ENCODE assay signal across 8 cellular contexts in the genomic region with DNA sequence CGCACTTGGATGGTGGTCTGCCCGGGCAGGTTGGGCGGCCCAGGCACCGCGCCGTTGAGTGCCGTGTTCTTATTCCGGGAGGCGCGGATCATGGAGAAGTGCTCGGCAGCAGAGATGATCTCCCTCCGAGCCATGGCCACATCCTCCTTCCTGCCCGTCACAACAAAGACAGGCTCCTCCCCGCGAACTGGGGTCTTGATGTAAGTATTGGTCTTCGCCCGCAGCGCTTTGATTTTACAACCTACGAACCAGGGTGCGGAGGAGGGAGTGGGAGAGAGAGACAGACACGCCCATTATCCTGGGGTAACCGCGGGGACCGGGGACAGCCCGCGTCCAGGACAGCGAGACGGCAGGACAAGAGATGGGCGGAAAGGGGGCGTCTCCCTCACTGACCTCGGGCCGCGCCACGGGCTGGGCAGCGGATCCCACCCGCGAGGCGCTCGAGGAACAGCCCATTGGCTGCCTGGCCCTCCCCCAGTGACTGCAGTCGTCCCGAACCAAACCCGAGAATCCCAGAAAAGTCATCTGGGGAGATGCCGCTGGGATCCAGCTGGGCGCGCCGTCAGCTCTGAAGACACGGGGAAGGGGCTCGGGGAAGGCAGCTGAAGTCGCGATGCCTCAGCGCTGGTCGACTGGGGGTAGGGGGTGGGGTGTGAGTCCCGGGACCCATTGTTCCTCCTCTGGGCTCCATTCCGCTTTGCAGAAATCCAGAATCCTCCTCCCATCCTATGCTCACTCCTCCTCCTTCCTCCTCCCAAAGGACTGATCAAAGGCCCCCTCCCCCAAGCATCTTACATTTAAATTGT. TPM values are rescaled to one million over a fixed set of nuclear protein-coding genes. Genes with fewer than 3 reads are reported as not detected.
DNase-seq lines count a peak whose midpoint lies in the region; ATAC-seq and TF ChIP-seq lines count a peak whose summit lies in the region.

No MANE protein-coding gene starts in this region.

- TF ChIP-seq CTCF in cardiac muscle cell (IDR thresholded peaks at IDR 0.05; ENCODE audit: low read depth, low read length) = no peak
- no peak for TF ChIP-seq CTCF in parathyroid adenoma (IDR thresholded peaks at IDR 0.05)

- H3K79me2 ChIP-seq in parathyroid adenoma = no peaks in the 10 kb centered on the region

- no peak overlapping the region for H3K9ac ChIP-seq in parathyroid adenoma

- DNase-seq in activated gamma-delta T cell treated with Interleukin-2 at 50 U/mL for 16 hours (peak; percentile 29), activated gamma-delta T cell (lab: John Stamatoyannopoulos, UW) (no peak), OCI-M1 (lab: John Stamatoyannopoulos, UW) (peak; percentile 77), cardiac muscle cell (ENCODE audit: low read depth in 1 of 2, low spot score in 1 of 2) (peak; percentile 47 to 68), GF-D8 (lab: John Stamatoyannopoulos, UW) (no peak)
- peak; percentile 23 for DNase-seq in activated naive CD8-positive, alpha-beta T cell treated with anti-CD3 and anti-CD28 coated beads, Interleukin-2, amount 50 U/mL, for 24 hours

- H3K4me2 ChIP-seq in parathyroid adenoma (ENCODE audit: low read length) = peak overlapping the region; percentile 78

- H3K27me3 ChIP-seq in cardiac muscle cell = peaks cover 53% of the 10 kb centered on the region
- no peaks in the 10 kb centered on the region for H3K27me3 ChIP-seq in parathyroid adenoma (ENCODE audit: control insufficient read depth, insufficient read depth, low read length)

- H3K4me3 Mint-ChIP-seq in activated naive CD8-positive, alpha-beta T cell treated with anti-CD3 and anti-CD28 coated beads, Interleukin-2, amount 50 U/mL, for 24 hours = peak overlapping the region; percentile 78

- H3K9me3 ChIP-seq in cardiac muscle cell (ENCODE audit: low read depth) (no peaks in the 10 kb centered on the region), parathyroid adenoma (ENCODE audit: control insufficient read depth, low read length) (no peaks in the 10 kb centered on the region)

- H3K4me1 ChIP-seq in cardiac muscle cell (ENCODE audit: low read depth) (peaks cover 9% of the 10 kb centered on the region), parathyroid adenoma (no peaks in the 10 kb centered on the region)

- H3K4me1 Mint-ChIP-seq in activated naive CD8-positive, alpha-beta T cell treated with anti-CD3 and anti-CD28 coated beads, Interleukin-2, amount 50 U/mL, for 24 hours = peaks cover 17% of the 10 kb centered on the region

- H3K4me3 ChIP-seq in cardiac muscle cell (peak overlapping the region; percentile 88), parathyroid adenoma (ENCODE audit: low read depth, low read length) (peak overlapping the region; percentile 64)

- H3K36me3 ChIP-seq in cardiac muscle cell = no peaks in the 10 kb centered on the region
- H3K36me3 ChIP-seq in parathyroid adenoma (ENCODE audit: control insufficient read depth, insufficient read depth, low read length) = no peaks in the 10 kb centered on the region

- no peak for ATAC-seq in activated naive CD8-positive, alpha-beta T cell treated with anti-CD3 and anti-CD28 coated beads, Interleukin-2, amount 50 U/mL, for 24 hours
- no peak for ATAC-seq in HG03108 (IDR thresholded peaks at IDR 0.05; ENCODE audit: unreplicated experiment)

- peak overlapping the region; percentile 74 for H2AFZ ChIP-seq in parathyroid adenoma

- H3K36me3 Mint-ChIP-seq in activated naive CD8-positive, alpha-beta T cell treated with anti-CD3 and anti-CD28 coated beads, Interleukin-2, amount 50 U/mL, for 24 hours (ENCODE audit: low read depth) = no peaks in the 10 kb centered on the region

- H3K27me3 Mint-ChIP-seq in activated naive CD8-positive, alpha-beta T cell treated with anti-CD3 and anti-CD28 coated beads, Interleukin-2, amount 50 U/mL, for 24 hours = peaks cover 27% of the 10 kb centered on the region

- no peaks in the 10 kb centered on the region for H3K9me3 Mint-ChIP-seq in activated naive CD8-positive, alpha-beta T cell treated with anti-CD3 and anti-CD28 coated beads, Interleukin-2, amount 50 U/mL, for 24 hours

- H3K27ac ChIP-seq in cardiac muscle cell (peak overlapping the region; percentile 70), parathyroid adenoma (no peak overlapping the region)

- H3K27ac Mint-ChIP-seq in activated naive CD8-positive, alpha-beta T cell treated with anti-CD3 and anti-CD28 coated beads, Interleukin-2, amount 50 U/mL, for 24 hours = no peak overlapping the region

RNA-seq across cellular contexts. Expression of gene MEX3B, which starts 1.2 kb away (rescaled TPM):
- 12.4 and 12.7 TPM in 2 replicates for total RNA-seq in cardiac muscle cell
- polyA plus RNA-seq in cardiac muscle cell = 2.4 and 3.8 TPM in 2 replicates

Comparison
In these comparisons a context has a peak if more than half of its experiments do, and no peak if none do; other contexts are left out.
1. DNase-seq: peak in activated gamma-delta T cell treated with Interleukin-2 at 50 U/mL for 16 hours (single experiment), OCI-M1 (single experiment), activated naive CD8-positive, alpha-beta T cell treated with anti-CD3 and anti-CD28 coated beads, Interleukin-2, amount 50 U/mL, for 24 hours (single experiment) and cardiac muscle cell (2 of 2); none in activated gamma-delta T cell (single experiment) and GF-D8 (single experiment).